ENCODE assay signal across 9 cellular contexts in the genomic region with DNA sequence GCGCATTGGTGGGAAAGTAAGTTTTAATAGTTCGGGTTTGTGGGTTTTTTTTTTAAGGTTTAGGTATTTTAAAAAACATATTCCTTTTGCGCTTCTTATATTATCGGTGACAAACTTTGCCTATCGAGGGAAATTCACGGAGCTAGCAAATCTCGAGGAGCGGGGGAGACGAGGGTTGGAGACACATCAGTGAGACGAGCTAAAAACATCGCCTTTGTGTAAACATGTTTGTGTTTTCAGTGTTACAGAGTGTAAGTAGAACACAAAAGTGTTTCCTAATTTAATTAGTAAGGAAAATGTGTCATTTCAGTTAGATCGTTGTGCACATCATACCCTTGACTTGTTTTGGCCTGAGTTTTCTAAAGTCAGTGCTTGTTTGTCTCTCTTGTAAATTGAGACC. TPM values are rescaled to one million over a fixed set of nuclear protein-coding genes. Genes with fewer than 3 reads are reported as not detected.
DNase-seq lines count a peak whose midpoint lies in the region; ATAC-seq and TF ChIP-seq lines count a peak whose summit lies in the region.
"Had no signal": no experiment of that assay in that cellular context is flagged by ENCODE, and none has a peak within 500 bp of the region (broad histone marks: within the 10 kb centered on the region; RNA-seq: fewer than 3 reads in every experiment).

No MANE protein-coding gene starts in this region.

- TF ChIP-seq POLR2A in thyroid gland (IDR thresholded peaks at IDR 0.05), result no peak

- peak overlapping the region; percentile 100 for H3K27ac Mint-ChIP-seq in activated CD4-positive, alpha-beta T cell treated with anti-CD3 and anti-CD28 coated beads, Interleukin-2, amount 10 ng/mL, durations not matched to agents 7 days and 5 days
- peak overlapping the region; percentile 99 for H3K27ac Mint-ChIP-seq in activated naive CD8-positive, alpha-beta T cell treated with anti-CD3 and anti-CD28 coated beads, Interleukin-2, amount 10 ng/mL, durations not matched to agents 7 days and 5 days

- no peaks in the 10 kb centered on the region for H3K9me3 ChIP-seq in thyroid gland

- peaks cover 2% of the 10 kb centered on the region for H3K9me3 Mint-ChIP-seq in activated CD4-positive, alpha-beta T cell treated with anti-CD3 and anti-CD28 coated beads, Interleukin-2, amount 10 ng/mL, durations not matched to agents 7 days and 5 days
- no peaks in the 10 kb centered on the region for H3K9me3 Mint-ChIP-seq in activated naive CD8-positive, alpha-beta T cell treated with anti-CD3 and anti-CD28 coated beads, Interleukin-2, amount 10 ng/mL, durations not matched to agents 7 days and 5 days

- H3K4me3 Mint-ChIP-seq in activated CD4-positive, alpha-beta T cell treated with anti-CD3 and anti-CD28 coated beads, Interleukin-2, amount 10 ng/mL, durations not matched to agents 7 days and 5 days, result peak overlapping the region; percentile 96
- peak overlapping the region; percentile 97 for H3K4me3 Mint-ChIP-seq in activated naive CD8-positive, alpha-beta T cell treated with anti-CD3 and anti-CD28 coated beads, Interleukin-2, amount 10 ng/mL, durations not matched to agents 7 days and 5 days

- DNase-seq in activated CD4-positive, alpha-beta T cell treated with anti-CD3 and anti-CD28 coated beads, Interleukin-2, amount 10 ng/mL, durations not matched to agents 7 days and 5 days, result no peak
- DNase-seq in activated CD4-positive, alpha-beta T cell treated with anti-CD3 and anti-CD28 coated beads for 1 hour, result no peak
- no peak for DNase-seq in activated naive CD8-positive, alpha-beta T cell treated with anti-CD3 and anti-CD28 coated beads, Interleukin-2, amount 10 ng/mL, durations not matched to agents 7 days and 5 days
- DNase-seq in kidney epithelial cell (ENCODE audit: low read depth) (no peak), thyroid gland (no peak), AG20443 (ENCODE audit: low spot score) (no peak), HEK293T (ENCODE audit: extremely low spot score) (no peak), amygdala (lab: John Stamatoyannopoulos, UW) (no peak)
- DNase-seq: SIG-M5 had no signal

- H3K4me3 ChIP-seq in kidney epithelial cell (ENCODE audit: low read depth, low read length), result peak overlapping the region; percentile 79
- peak overlapping the region; percentile 82 to 99 (median 91) for H3K4me3 ChIP-seq in thyroid gland (replicated peaks in 1 of 3)

- H3K27me3 Mint-ChIP-seq in activated CD4-positive, alpha-beta T cell treated with anti-CD3 and anti-CD28 coated beads, Interleukin-2, amount 10 ng/mL, durations not matched to agents 7 days and 5 days, result peaks cover 1% of the 10 kb centered on the region
- H3K27me3 Mint-ChIP-seq in activated naive CD8-positive, alpha-beta T cell treated with anti-CD3 and anti-CD28 coated beads, Interleukin-2, amount 10 ng/mL, durations not matched to agents 7 days and 5 days, result peaks cover 8% of the 10 kb centered on the region

- ATAC-seq in activated naive CD8-positive, alpha-beta T cell treated with anti-CD3 and anti-CD28 coated beads, Interleukin-2, amount 10 ng/mL, durations not matched to agents 7 days and 5 days (ENCODE audit: low read depth), result no peak

- H3K4me1 Mint-ChIP-seq in activated CD4-positive, alpha-beta T cell treated with anti-CD3 and anti-CD28 coated beads, Interleukin-2, amount 10 ng/mL, durations not matched to agents 7 days and 5 days, result peaks cover 40% of the 10 kb centered on the region
- peaks cover 33% of the 10 kb centered on the region for H3K4me1 Mint-ChIP-seq in activated naive CD8-positive, alpha-beta T cell treated with anti-CD3 and anti-CD28 coated beads, Interleukin-2, amount 10 ng/mL, durations not matched to agents 7 days and 5 days

- peaks cover 11 to 17% of the 10 kb centered on the region in 2 donors for H3K4me1 ChIP-seq in thyroid gland

- POLR2A ChIA-PET in activated CD4-positive, alpha-beta T cell treated with anti-CD3 and anti-CD28 coated beads, Interleukin-2, amount 10 ng/mL, durations not matched to agents 7 days and 5 days (lab: Charles Lee), result no interaction called here
- POLR2A ChIA-PET in activated naive CD8-positive, alpha-beta T cell treated with anti-CD3 and anti-CD28 coated beads, Interleukin-2, amount 10 ng/mL, durations not matched to agents 7 days and 5 days (lab: Charles Lee), result interaction anchor here (0.5 to 1.9 kb wide), 7 partner anchors 12 to 1268 kb away, joined by 3 to 17 read pairs (median 3); partner anchors contain the start of genes ANKRA2, GFM2, NSA2 and UTP15
- POLR2A ChIA-PET in HEK293T (lab: Yijun Ruan, JAX), result interaction anchor here (1.0 to 3.6 kb wide), 10 partner anchors 8 to 314 kb away, joined by 3 to 14 read pairs (median 7); partner anchors contain the start of genes ANKRA2, FOXD1 and UTP15

- 8 to 9% methylated on average over 12 of the region's 12 CpGs for WGBS in thyroid gland, 2 donors

- H3K27ac ChIP-seq in thyroid gland, result peak overlapping the region in 2 of 3 donors; percentile 94 to 96

- H3K27me3 ChIP-seq in kidney epithelial cell (ENCODE audit: control insufficient read depth, insufficient read depth, low read length) (no peaks in the 10 kb centered on the region), thyroid gland (no peaks in the 10 kb centered on the region)

- no peaks in the 10 kb centered on the region for H3K36me3 ChIP-seq in kidney epithelial cell (ENCODE audit: control insufficient read depth, insufficient read depth, low read length)
- peaks cover 20% of the 10 kb centered on the region in 2 donors for H3K36me3 ChIP-seq in thyroid gland

- no peak for TF ChIP-seq CTCF in kidney epithelial cell (IDR thresholded peaks at IDR 0.05; ENCODE audit: insufficient read depth, low read length, poor library complexity, severe bottlenecking)
- TF ChIP-seq CTCF in thyroid gland (IDR thresholded peaks at IDR 0.05), result no peak

- peaks cover 47% of the 10 kb centered on the region for H3K36me3 Mint-ChIP-seq in activated CD4-positive, alpha-beta T cell treated with anti-CD3 and anti-CD28 coated beads, Interleukin-2, amount 10 ng/mL, durations not matched to agents 7 days and 5 days (ENCODE audit: low read depth)
- peaks cover 18% of the 10 kb centered on the region for H3K36me3 Mint-ChIP-seq in activated naive CD8-positive, alpha-beta T cell treated with anti-CD3 and anti-CD28 coated beads, Interleukin-2, amount 10 ng/mL, durations not matched to agents 7 days and 5 days

- intact Hi-C loops in thyroid gland (cut with DNase I), result no loop called here

- CTCF ChIA-PET in activated CD4-positive, alpha-beta T cell treated with anti-CD3 and anti-CD28 coated beads, Interleukin-2, amount 10 ng/mL, durations not matched to agents 7 days and 5 days (lab: Charles Lee), result interaction anchor here (0.7 to 1.0 kb wide), 2 partner anchors 10 to 628 kb away, joined by 3 to 4 read pairs; no protein-coding TSS in a partner anchor
- CTCF ChIA-PET in HEK293T (lab: Yijun Ruan, JAX), result interaction anchor here (0.6 to 1.3 kb wide), 2 partner anchors 44 to 62 kb away, joined by 3 read pairs; no protein-coding TSS in a partner anchor

TF ChIP-seq in HEK293T, 16 proteins besides CTCF, POLR2A, EP300 and RAD21:
- TF ChIP-seq TARDBP (IDR thresholded peaks at IDR 0.05) (no peak), ELF4 (IDR thresholded peaks at IDR 0.05) (no peak), SUZ12 (IDR thresholded peaks at IDR 0.05) (no peak), ARNT (IDR thresholded peaks at IDR 0.05) (no peak), NFRKB (IDR thresholded peaks at IDR 0.05) (no peak), ZNF384 (IDR thresholded peaks at IDR 0.05) (no peak), CTBP1 (IDR thresholded peaks at IDR 0.05; ENCODE audit: borderline replicate concordance) (no peak), PKNOX1 (IDR thresholded peaks at IDR 0.05) (no peak), FOXK2 (IDR thresholded peaks at IDR 0.05) (no peak), HDGF (IDR thresholded peaks at IDR 0.05; ENCODE audit: borderline replicate concordance) (no peak), L3MBTL2 (conservative IDR thresholded peaks at IDR 0.05) (no peak), FOXM1 (IDR thresholded peaks at IDR 0.05; ENCODE audit: borderline replicate concordance) (no peak), BHLHE40 (IDR thresholded peaks at IDR 0.05; ENCODE audit: borderline replicate concordance) (no peak)

RNA-seq across cellular contexts. Expression of gene BTF3, which starts 0.9 kb away (rescaled TPM):
- total RNA-seq in activated CD4-positive, alpha-beta T cell treated with anti-CD3 and anti-CD28 coated beads, Interleukin-2, amount 10 ng/mL, durations not matched to agents 7 days and 5 days, result 100 to 1,000 TPM; 693 to 807 TPM
- 100 to 1,000 TPM; 658 to 664 TPM for total RNA-seq in activated naive CD8-positive, alpha-beta T cell treated with anti-CD3 and anti-CD28 coated beads, Interleukin-2, amount 10 ng/mL, durations not matched to agents 7 days and 5 days
- total RNA-seq in kidney epithelial cell (668 and 708 TPM in 2 replicates), thyroid gland (100 to 1,000 TPM; 413 to 784 (median 546) TPM)

RNA-seq across cellular contexts. Expression of gene FOXD1, which starts 50.6 kb away (rescaled TPM):
- total RNA-seq in activated CD4-positive, alpha-beta T cell treated with anti-CD3 and anti-CD28 coated beads, Interleukin-2, amount 10 ng/mL, durations not matched to agents 7 days and 5 days, result not detected
- under 1 TPM in 1 of 2 experiments, not detected in 1; 0.14 TPM for total RNA-seq in activated naive CD8-positive, alpha-beta T cell treated with anti-CD3 and anti-CD28 coated beads, Interleukin-2, amount 10 ng/mL, durations not matched to agents 7 days and 5 days
- total RNA-seq in kidney epithelial cell, result 14.7 and 22.0 TPM in 2 replicates
- 1 to 10 TPM in 2 of 4 donors, under 1 TPM in 1, not detected in 1; 0.38 to 1.6 (median 1.2) TPM for total RNA-seq in thyroid gland
